22 cellular contexts compared by ENCODE assay signal in genomic region chr13:112182831-112183543, GRCh38.
DNase-seq lines count a peak whose midpoint lies in the region; FAIRE-seq and TF ChIP-seq lines count a peak whose summit lies in the region.
"Had no signal": no experiment of that assay in that cellular context is flagged by ENCODE, and none has a peak within 500 bp of the region (broad histone marks: within the 10 kb centered on the region; RNA-seq: fewer than 3 reads in every experiment).

No MANE protein-coding gene starts in this region.

- no peak overlapping the region for H3K4me3 Mint-ChIP-seq in MCF 10A (ENCODE audit: unreplicated experiment)
- H3K4me3 Mint-ChIP-seq: CD14-positive monocyte; natural killer cell; stimulated activated memory B cell treated with anti-CD40 and anti-IgM and Interleukin-4, amounts not matched to agents 10 μg/mL and 1 μg/mL and 100 μg/mL, for 72 hours; WTC11 had no signal

- no peak overlapping the region for H3K9ac ChIP-seq in liver (ENCODE audit: low read depth in 1 of 2, low read length in 2 of 2)

- H3K27me3 ChIP-seq in breast epithelium (peaks cover 0 to 48% of the 10 kb centered on the region in 2 donors), liver (ENCODE audit: control insufficient read depth in 4 of 4, insufficient read depth in 4 of 4, low read length in 3 of 4) (no peaks in the 10 kb centered on the region)
- H3K27me3 ChIP-seq: testis had no signal

- 69% methylated on average over 25 of the region's 25 CpGs for WGBS in liver

- no peaks in the 10 kb centered on the region for H3K4me1 Mint-ChIP-seq in MCF 10A (ENCODE audit: insufficient read depth, unreplicated experiment)
- H3K4me1 Mint-ChIP-seq: stimulated activated memory B cell treated with anti-CD40 and anti-IgM and Interleukin-4, amounts not matched to agents 10 μg/mL and 1 μg/mL and 100 μg/mL, for 72 hours had no signal

- no peaks in the 10 kb centered on the region for H3K27me3 Mint-ChIP-seq in MCF 10A (ENCODE audit: insufficient read depth, unreplicated experiment)
- H3K27me3 Mint-ChIP-seq: stimulated activated memory B cell treated with anti-CD40 and anti-IgM and Interleukin-4, amounts not matched to agents 10 μg/mL and 1 μg/mL and 100 μg/mL, for 72 hours had no signal

- H3K4me3 ChIP-seq in breast epithelium (no peak overlapping the region), liver (ENCODE audit: low read depth in 1 of 3, low read length in 3 of 3) (no peak overlapping the region)
- H3K4me3 ChIP-seq: PC-9, testis had no signal

- H3K4me1 ChIP-seq in breast epithelium (no peaks in the 10 kb centered on the region), liver (ENCODE audit: control insufficient read depth in 4 of 4, insufficient read depth in 4 of 4, low read length in 3 of 4) (peaks cover 0 to 4% (median 2%) of the 10 kb centered on the region in 4 donors)
- H3K4me1 ChIP-seq: testis had no signal

- TF ChIP-seq RAD21 in liver (IDR thresholded peaks at IDR 0.05), result no peak

- CTCF ChIA-PET in MCF 10A (lab: Yijun Ruan, JAX), result no interaction called here

- no peak for TF ChIP-seq POLR2A in breast epithelium (IDR thresholded peaks at IDR 0.05)

- H3K27ac Mint-ChIP-seq in MCF 10A (ENCODE audit: low read depth, unreplicated experiment), result no peak overlapping the region
- H3K27ac Mint-ChIP-seq: natural killer cell; stimulated activated memory B cell treated with anti-CD40 and anti-IgM and Interleukin-4, amounts not matched to agents 10 μg/mL and 1 μg/mL and 100 μg/mL, for 72 hours; WTC11 had no signal

- DNase-seq in MCF 10A (ENCODE audit: unreplicated experiment) (peak; percentile 49), breast epithelium (ENCODE audit: low spot score in 2 of 2) (no peak), SKM-1 (lab: John Stamatoyannopoulos, UW; ENCODE audit: unreplicated experiment) (peak; percentile 55), urothelium cell line (ENCODE audit: low spot score) (no peak), AG20443 (ENCODE audit: low spot score) (no peak), NCI-H774 (lab: John Stamatoyannopoulos, UW) (no peak), NCI-H2029 (lab: John Stamatoyannopoulos, UW) (no peak)
- DNase-seq: activated CD4-positive, alpha-beta T cell treated with anti-CD3 and anti-CD28 coated beads, Interleukin-2, amount 50 U/mL, for 4 hours; activated gamma-delta T cell treated with Interleukin-2 at 50 U/mL for 16 hours; activated T-cell treated with anti-CD3 and anti-CD28 coated beads for 4 hours; foreskin melanocyte; natural killer cell; NCI-H1048; NCI-H2081 treated with DMSO at 0.1 percent for 48 hours; NCI-H524 treated with DMSO at 0.1 percent for 48 hours; PC-9; testis had no signal

- BruUV-seq in MCF 10A (replicated peaks; lab: Mats Ljungman, UMichigan), result no TSS peak

- POLR2A ChIA-PET in MCF 10A (lab: Yijun Ruan, JAX), result no interaction called here

- H3K36me3 Mint-ChIP-seq in MCF 10A (ENCODE audit: insufficient read depth, unreplicated experiment), result no peaks in the 10 kb centered on the region
- H3K36me3 Mint-ChIP-seq: CD14-positive monocyte; natural killer cell; stimulated activated memory B cell treated with anti-CD40 and anti-IgM and Interleukin-4, amounts not matched to agents 10 μg/mL and 1 μg/mL and 100 μg/mL, for 72 hours; WTC11 had no signal

- H3K9me3 Mint-ChIP-seq in MCF 10A (ENCODE audit: unreplicated experiment), result peaks cover 24% of the 10 kb centered on the region
- H3K9me3 Mint-ChIP-seq: natural killer cell, WTC11 had no signal

- no peaks in the 10 kb centered on the region for H3K9me3 ChIP-seq in breast epithelium
- no peaks in the 10 kb centered on the region for H3K9me3 ChIP-seq in liver (ENCODE audit: control insufficient read depth in 4 of 4, low read length in 3 of 4)
- H3K9me3 ChIP-seq: testis had no signal

- peak; percentile 46 for FAIRE-seq in urothelium cell line (lab: Jason Lieb, UNC)
- FAIRE-seq: keratinocyte had no signal

- no peak overlapping the region for H3K27ac ChIP-seq in breast epithelium
- H3K27ac ChIP-seq in liver (ENCODE audit: low read depth in 1 of 2, low read length in 2 of 2), result no peak overlapping the region
- H3K27ac ChIP-seq: PC-9, testis had no signal

- H3K36me3 ChIP-seq in breast epithelium (no peaks in the 10 kb centered on the region), liver (ENCODE audit: control insufficient read depth in 4 of 4, insufficient read depth in 3 of 4, low read depth in 1 of 4, low read length in 3 of 4) (no peaks in the 10 kb centered on the region)

- no peak for TF ChIP-seq CTCF in MCF 10A (IDR thresholded peaks at IDR 0.05; ENCODE audit: unreplicated experiment)
- TF ChIP-seq CTCF in breast epithelium (IDR thresholded peaks at IDR 0.05), result no peak
- TF ChIP-seq CTCF in liver (IDR thresholded peaks at IDR 0.05; ENCODE audit: low read depth, low read length, missing input control), result no peak

- intact Hi-C loops in MCF 10A (cut with micrococcal nuclease) (no loop called here), breast epithelium (cut with DNase I; ENCODE audit: low total_unique reads) (no loop called here)

TF ChIP-seq in liver, 16 proteins besides CTCF, POLR2A, EP300 and RAD21:
- TF ChIP-seq REST (IDR thresholded peaks at IDR 0.05) (no peak), FOXA1 (IDR thresholded peaks at IDR 0.05) (no peak), NR2F2 (IDR thresholded peaks at IDR 0.05) (no peak), TAF1 (conservative IDR thresholded peaks at IDR 0.05) (no peak), JUND (IDR thresholded peaks at IDR 0.05) (peak in 1 of 2 donors; percentile 29), GABPA (IDR thresholded peaks at IDR 0.05 in 1 of 2, conservative IDR thresholded peaks at IDR 0.05 in 1 of 2) (peak in 1 of 2 donors; percentile 15), YY1 (IDR thresholded peaks at IDR 0.05) (no peak), SP1 (IDR thresholded peaks at IDR 0.05) (no peak), ZBTB33 (IDR thresholded peaks at IDR 0.05) (no peak), HNF4G (IDR thresholded peaks at IDR 0.05) (no peak), FOXA2 (IDR thresholded peaks at IDR 0.05) (peak; percentile 22), HNF4A (conservative IDR thresholded peaks at IDR 0.05) (peak in 1 of 2 donors; percentile 73), ATF3 (IDR thresholded peaks at IDR 0.05) (no peak), RXRA (IDR thresholded peaks at IDR 0.05) (peak in 1 of 2 donors; percentile 74), EGR1 (IDR thresholded peaks at IDR 0.05; ENCODE audit: low read depth in 2 of 2) (no peak), MAX (IDR thresholded peaks at IDR 0.05) (no peak)

Comparison
In these comparisons a context has a peak if more than half of its experiments do, and no peak if none do; other contexts are left out.
1. DNase-seq: peak in MCF 10A (single experiment) and SKM-1 (single experiment); none in breast epithelium (0 of 2), urothelium cell line (single experiment), AG20443 (single experiment), NCI-H774 (single experiment) and NCI-H2029 (single experiment).